In the genomic region with DNA sequence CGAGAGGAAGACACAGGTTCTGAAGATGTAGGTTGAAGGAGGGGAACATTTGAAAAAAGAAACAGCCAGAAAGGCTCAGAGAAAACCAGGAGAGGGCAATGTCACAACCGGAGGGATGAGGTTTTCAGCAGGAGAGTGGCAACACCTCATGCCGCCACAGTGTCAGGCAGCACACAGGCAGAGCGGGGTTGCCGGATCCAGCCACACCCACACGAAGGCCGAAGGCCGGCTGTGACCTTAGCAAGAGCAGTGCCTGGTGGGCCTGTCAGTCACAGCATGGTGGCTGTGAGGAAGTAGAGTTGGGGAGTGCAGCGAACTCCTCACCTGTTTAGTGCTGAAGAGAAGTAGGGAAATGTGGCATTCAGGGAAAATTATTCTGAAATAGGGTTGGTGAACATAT, we compare ENCODE assay signal across 20 cellular contexts. TPM values are rescaled to one million over a fixed set of nuclear protein-coding genes. Genes with fewer than 3 reads are reported as not detected.
DNase-seq lines count a peak whose midpoint lies in the region; ATAC-seq, FAIRE-seq and TF ChIP-seq lines count a peak whose summit lies in the region.
"Had no signal": no experiment of that assay in that cellular context is flagged by ENCODE, and none has a peak within 500 bp of the region (broad histone marks: within the 10 kb centered on the region; RNA-seq: fewer than 3 reads in every experiment).

No MANE protein-coding gene starts in this region.

- no peak for TF ChIP-seq CTCF in CD8-positive, alpha-beta T cell (IDR thresholded peaks at IDR 0.05)
- no peak for TF ChIP-seq CTCF in K562 (IDR thresholded peaks at IDR 0.05 in 2 of 3, conservative IDR thresholded peaks at IDR 0.05 in 1 of 3; ENCODE audit: insufficient read depth in 2 of 3, low read depth in 1 of 3, low read length in 3 of 3)

- no peaks in the 10 kb centered on the region for H3K27me3 ChIP-seq in CD8-positive, alpha-beta T cell (ENCODE audit: insufficient read depth, low read length)
- H3K27me3 ChIP-seq in H7 (ENCODE audit: control insufficient read depth, insufficient read depth, low read length) (no peaks in the 10 kb centered on the region), K562 (ENCODE audit: control insufficient read depth in 2 of 2, insufficient read depth in 2 of 2, low read length in 2 of 2) (no peaks in the 10 kb centered on the region)

- peak overlapping the region; percentile 80 for H3K27ac Mint-ChIP-seq in CD8-positive, alpha-beta T cell
- H3K27ac Mint-ChIP-seq: HFFc6 had no signal

- H3K36me3 ChIP-seq in CD8-positive, alpha-beta T cell (ENCODE audit: insufficient read depth, low read length), result peaks cover 28% of the 10 kb centered on the region
- H3K36me3 ChIP-seq in H7 (replicated peaks; ENCODE audit: control insufficient read depth, insufficient read depth, low read length) (peaks cover 5% of the 10 kb centered on the region), K562 (ENCODE audit: control insufficient read depth, insufficient read depth, low read length) (peaks cover 66% of the 10 kb centered on the region)

- H3K4me2 ChIP-seq in K562 (ENCODE audit: insufficient read depth, low read length), result no peak overlapping the region
- H3K4me2 ChIP-seq: A549 had no signal

- no peak for ATAC-seq in CD8-positive, alpha-beta T cell
- ATAC-seq in K562, result peak; percentile 60

- intact Hi-C loops in CD8-positive, alpha-beta T cell (cut with DNase I, micrococcal nuclease), result no loop called here
- intact Hi-C loops in K562 (cut with micrococcal nuclease), result no loop called here

- POLR2A ChIA-PET in CD8-positive, alpha-beta T cell (lab: Charles Lee), result no interaction called here
- POLR2A ChIA-PET in K562 (lab: Yijun Ruan, JAX), result no interaction called here

- no TSS peak for BruUV-seq in K562 (replicated peaks; lab: Mats Ljungman, UMichigan)

- H3K4me3 ChIP-seq in CD8-positive, alpha-beta T cell (ENCODE audit: low read depth, low read length), result no peak overlapping the region
- H3K4me3 ChIP-seq in H7 (ENCODE audit: insufficient read depth, low read depth, low read length) (no peak overlapping the region), K562 (no peak overlapping the region)
- H3K4me3 ChIP-seq: A549, HAP-1 had no signal

- TF ChIP-seq POLR2A in K562 (conservative IDR thresholded peaks at IDR 0.05), result no peak

- H3K9me3 ChIP-seq in CD8-positive, alpha-beta T cell (ENCODE audit: low read length), result peaks cover 3% of the 10 kb centered on the region
- no peaks in the 10 kb centered on the region for H3K9me3 ChIP-seq in K562 (replicated peaks; ENCODE audit: control insufficient read depth, insufficient read depth, low read depth, low read length)
- H3K9me3 ChIP-seq: HAP-1 had no signal

- CTCF ChIA-PET in CD8-positive, alpha-beta T cell (lab: Charles Lee), result no interaction called here
- CTCF ChIA-PET in K562 (lab: Yijun Ruan, JAX; ENCODE audit: low intra/inter-chr PET ratio), result no interaction called here

- no peak overlapping the region for H2AFZ ChIP-seq in K562 (ENCODE audit: low read depth, low read length)

- no peaks in the 10 kb centered on the region for H3K4me1 ChIP-seq in CD8-positive, alpha-beta T cell (ENCODE audit: insufficient read depth, low read length)
- peaks cover 0 to 3% of the 10 kb centered on the region in 2 experiments; a peak in 1 of 5 replicates for H3K4me1 ChIP-seq in K562 (replicated peaks in 1 of 2; ENCODE audit: control insufficient read depth in 2 of 2, insufficient read depth in 2 of 2, low read length in 2 of 2)
- H3K4me1 ChIP-seq: A549, HAP-1 had no signal

- 95% methylated on average over 9 of the region's 9 CpGs for WGBS in K562 (ENCODE audit: insufficient coverage, low coverage, missing lambda C conversion rate)

- H3K9ac ChIP-seq in K562 (ENCODE audit: insufficient read depth in 1 of 2, low read depth in 2 of 2, low read length in 2 of 2), result no peak overlapping the region; a peak in 1 of 4 replicates

- peaks cover 40% of the 10 kb centered on the region for H3K4me1 Mint-ChIP-seq in CD8-positive, alpha-beta T cell (ENCODE audit: low read depth)

- peaks cover 12% of the 10 kb centered on the region for H3K9me3 Mint-ChIP-seq in CD8-positive, alpha-beta T cell

- peaks cover 56% of the 10 kb centered on the region for H3K79me2 ChIP-seq in K562 (ENCODE audit: control insufficient read depth, insufficient read depth, low read length)

- H3K27me3 Mint-ChIP-seq in CD8-positive, alpha-beta T cell (ENCODE audit: low read depth), result no peaks in the 10 kb centered on the region

- no peak for TF ChIP-seq EP300 in K562 (IDR thresholded peaks at IDR 0.05; ENCODE audit: low read length)

- no peaks in the 10 kb centered on the region for H3K9me1 ChIP-seq in K562 (ENCODE audit: control insufficient read depth, insufficient read depth, low read length)

- no peak overlapping the region for H3K27ac ChIP-seq in CD8-positive, alpha-beta T cell (ENCODE audit: low read depth, low read length)
- H3K27ac ChIP-seq in K562 (ENCODE audit: extremely low read depth, low read depth, low read length), result no peak overlapping the region
- H3K27ac ChIP-seq: A549 had no signal

- no peak overlapping the region for H3K4me3 Mint-ChIP-seq in CD8-positive, alpha-beta T cell
- H3K4me3 Mint-ChIP-seq: CD14-positive monocyte, HFFc6 had no signal

- no peak for TF ChIP-seq RAD21 in K562 (CRISPR knock-in tag; conservative IDR thresholded peaks at IDR 0.05 in 1 of 2, IDR thresholded peaks at IDR 0.05 in 1 of 2)

- H3K36me3 Mint-ChIP-seq in CD8-positive, alpha-beta T cell, result peaks cover 88% of the 10 kb centered on the region

- DNase-seq in CD8-positive, alpha-beta T cell, result no peak
- DNase-seq in H7 (peak; percentile 44), K562 (ENCODE audit: extremely low read depth in 1 of 4, low spot score in 3 of 4) (no peak), iPS-NIHi7 (ENCODE audit: extremely low spot score) (peak; percentile 19), GM03348 (ENCODE audit: low spot score) (no peak), putamen (ENCODE audit: low spot score) (no peak), NCI-H2196 (lab: John Stamatoyannopoulos, UW; ENCODE audit: unreplicated experiment) (no peak)
- no peak for DNase-seq in stimulated activated CD4-positive, alpha-beta T cell treated with anti-CD3 and anti-CD28 coated beads, Interleukin-2, amount 100 ng/mL, for 48 hours
- DNase-seq: Calu3, DMS79, EL, HFFc6, Kasumi-1, KBM-7 had no signal

- no peak for FAIRE-seq in K562 (lab: Jason Lieb, UNC)
- FAIRE-seq: A549, G401.6, GM12892, HTR-8/SVneo had no signal

- H4K20me1 ChIP-seq in K562 (replicated peaks; ENCODE audit: control insufficient read depth, insufficient read depth, low read length), result no peaks in the 10 kb centered on the region

- in situ Hi-C loops in K562 (cut with MboI), result no loop called here

TF ChIP-seq in K562, 482 proteins besides CTCF, POLR2A, EP300 and RAD21 (continues in another document):
- TF ChIP-seq, protein P1, sequence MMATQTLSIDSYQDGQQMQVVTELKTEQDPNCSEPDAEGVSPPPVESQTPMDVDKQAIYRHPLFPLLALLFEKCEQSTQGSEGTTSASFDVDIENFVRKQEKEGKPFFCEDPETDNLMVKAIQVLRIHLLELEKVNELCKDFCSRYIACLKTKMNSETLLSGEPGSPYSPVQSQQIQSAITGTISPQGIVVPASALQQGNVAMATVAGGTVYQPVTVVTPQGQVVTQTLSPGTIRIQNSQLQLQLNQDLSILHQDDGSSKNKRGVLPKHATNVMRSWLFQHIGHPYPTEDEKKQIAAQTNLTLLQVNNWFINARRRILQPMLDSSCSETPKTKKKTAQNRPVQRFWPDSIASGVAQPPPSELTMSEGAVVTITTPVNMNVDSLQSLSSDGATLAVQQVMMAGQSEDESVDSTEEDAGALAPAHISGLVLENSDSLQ (IDR thresholded peaks at IDR 0.05), result peak; percentile 30; the same call in 1 of the 2 replicates

RNA-seq across cellular contexts. Expression of gene HDDC2, which starts 14.0 kb away (rescaled TPM):
- total RNA-seq in CD8-positive, alpha-beta T cell, result 10 to 100 TPM; 16.2 to 24.9 TPM
- total RNA-seq in H7 (2014; rRNA removed; shearing (Covaris generic)), result 109 and 118 TPM in 2 replicates
- 73.9 and 153 TPM in 2 replicates for total RNA-seq in K562 (2011; cell fraction: chromatin; rRNA removed; ENCODE audit: low replicate concordance)
- 49.4 and 70.0 TPM in 2 replicates for total RNA-seq in K562 (2011; cell fraction: nucleolus; rRNA removed)
- 113 and 160 TPM in 2 replicates for total RNA-seq in K562 (2011; cell fraction: nucleoplasm; rRNA removed)
- total RNA-seq in K562 (2014; rRNA removed) (257 and 288 TPM in 2 replicates), K562 (2014; rRNA removed; fragmentation: Illumina TruSeq; extraction: Trizol) (291 and 320 TPM in 2 replicates), K562 (2015; rRNA removed; fragmentation: Illumina TruSeq; extraction: Trizol) (212 and 219 TPM in 2 replicates), K562 (2021) (193 and 194 TPM in 2 replicates)
- polyA plus RNA-seq in K562 (2011; rRNA removed) (307 and 436 TPM in 2 replicates), K562 (2014; fragmentation: Illumina TruSeq; extraction: Trizol) (284 and 294 TPM in 2 replicates), K562 (2014; fragmentation: Nextera tagmentation; extraction: Ambion mirVana) (100 to 1,000 TPM; 587 to 632 TPM), K562 (2014; rRNA removed) (368 and 418 TPM in 2 replicates)
- polyA plus RNA-seq in K562 (2011; cell fraction: cytosol; rRNA removed), result 294 and 307 TPM in 2 replicates
- 134 and 184 TPM in 2 replicates for polyA plus RNA-seq in K562 (2011; cell fraction: nucleus; rRNA removed)
- polyA plus RNA-seq in K562 (2012), result 183 and 267 TPM in 2 replicates
- 185 and 206 TPM in 2 replicates for polyA minus RNA-seq in K562 (2011; rRNA and poly(A)+ RNA removed)
- 56.4 and 57.5 TPM in 2 replicates for polyA minus RNA-seq in K562 (2011; cell fraction: cytosol; rRNA and poly(A)+ RNA removed)
- polyA minus RNA-seq in K562 (2011; cell fraction: nucleus; rRNA and poly(A)+ RNA removed), result 77.5 and 119 TPM in 2 replicates

Comparison
In these comparisons a context has a peak if more than half of its experiments do, and no peak if none do; other contexts are left out.
1. DNase-seq: peak in H7 (single experiment) and iPS-NIHi7 (single experiment); none in CD8-positive, alpha-beta T cell (0 of 7), K562 (0 of 4), GM03348 (single experiment), putamen (single experiment), stimulated activated CD4-positive, alpha-beta T cell treated with anti-CD3 and anti-CD28 coated beads, Interleukin-2, amount 100 ng/mL, for 48 hours (0 of 2) and NCI-H2196 (single experiment).